In the genomic region with DNA sequence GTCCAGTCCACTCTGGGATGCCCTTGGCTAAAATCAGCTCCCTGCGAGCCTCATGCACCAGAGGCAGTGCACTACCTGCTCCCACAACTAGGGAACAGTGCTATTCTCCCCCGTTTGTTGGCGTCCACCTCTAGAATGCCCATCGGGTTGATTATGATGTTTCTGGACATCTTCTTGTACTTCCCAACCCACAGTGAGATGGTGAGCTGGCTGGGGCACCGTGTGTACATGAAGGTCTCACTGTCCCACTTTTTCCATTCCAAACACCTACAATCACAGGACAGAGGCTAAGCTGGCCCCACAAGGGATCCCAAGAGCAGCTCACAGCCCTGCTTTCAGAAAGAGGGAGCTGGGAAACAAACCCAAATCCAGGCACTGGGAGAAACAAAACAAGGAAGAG, we compare ENCODE assay signal across 2 cellular contexts.
TF ChIP-seq lines count a peak whose summit lies in the region.

No MANE protein-coding gene starts in this region.

TF ChIP-seq in H1, 55 proteins besides CTCF, POLR2A, EP300 and RAD21 (continues in another document):
- TF ChIP-seq KDM4A (IDR thresholded peaks at IDR 0.05; ENCODE audit: low read depth, low read length, severe bottlenecking) = no peak
- TF ChIP-seq CHD2 (IDR thresholded peaks at IDR 0.05; ENCODE audit: low read length) = no peak
- TF ChIP-seq, protein P1, sequence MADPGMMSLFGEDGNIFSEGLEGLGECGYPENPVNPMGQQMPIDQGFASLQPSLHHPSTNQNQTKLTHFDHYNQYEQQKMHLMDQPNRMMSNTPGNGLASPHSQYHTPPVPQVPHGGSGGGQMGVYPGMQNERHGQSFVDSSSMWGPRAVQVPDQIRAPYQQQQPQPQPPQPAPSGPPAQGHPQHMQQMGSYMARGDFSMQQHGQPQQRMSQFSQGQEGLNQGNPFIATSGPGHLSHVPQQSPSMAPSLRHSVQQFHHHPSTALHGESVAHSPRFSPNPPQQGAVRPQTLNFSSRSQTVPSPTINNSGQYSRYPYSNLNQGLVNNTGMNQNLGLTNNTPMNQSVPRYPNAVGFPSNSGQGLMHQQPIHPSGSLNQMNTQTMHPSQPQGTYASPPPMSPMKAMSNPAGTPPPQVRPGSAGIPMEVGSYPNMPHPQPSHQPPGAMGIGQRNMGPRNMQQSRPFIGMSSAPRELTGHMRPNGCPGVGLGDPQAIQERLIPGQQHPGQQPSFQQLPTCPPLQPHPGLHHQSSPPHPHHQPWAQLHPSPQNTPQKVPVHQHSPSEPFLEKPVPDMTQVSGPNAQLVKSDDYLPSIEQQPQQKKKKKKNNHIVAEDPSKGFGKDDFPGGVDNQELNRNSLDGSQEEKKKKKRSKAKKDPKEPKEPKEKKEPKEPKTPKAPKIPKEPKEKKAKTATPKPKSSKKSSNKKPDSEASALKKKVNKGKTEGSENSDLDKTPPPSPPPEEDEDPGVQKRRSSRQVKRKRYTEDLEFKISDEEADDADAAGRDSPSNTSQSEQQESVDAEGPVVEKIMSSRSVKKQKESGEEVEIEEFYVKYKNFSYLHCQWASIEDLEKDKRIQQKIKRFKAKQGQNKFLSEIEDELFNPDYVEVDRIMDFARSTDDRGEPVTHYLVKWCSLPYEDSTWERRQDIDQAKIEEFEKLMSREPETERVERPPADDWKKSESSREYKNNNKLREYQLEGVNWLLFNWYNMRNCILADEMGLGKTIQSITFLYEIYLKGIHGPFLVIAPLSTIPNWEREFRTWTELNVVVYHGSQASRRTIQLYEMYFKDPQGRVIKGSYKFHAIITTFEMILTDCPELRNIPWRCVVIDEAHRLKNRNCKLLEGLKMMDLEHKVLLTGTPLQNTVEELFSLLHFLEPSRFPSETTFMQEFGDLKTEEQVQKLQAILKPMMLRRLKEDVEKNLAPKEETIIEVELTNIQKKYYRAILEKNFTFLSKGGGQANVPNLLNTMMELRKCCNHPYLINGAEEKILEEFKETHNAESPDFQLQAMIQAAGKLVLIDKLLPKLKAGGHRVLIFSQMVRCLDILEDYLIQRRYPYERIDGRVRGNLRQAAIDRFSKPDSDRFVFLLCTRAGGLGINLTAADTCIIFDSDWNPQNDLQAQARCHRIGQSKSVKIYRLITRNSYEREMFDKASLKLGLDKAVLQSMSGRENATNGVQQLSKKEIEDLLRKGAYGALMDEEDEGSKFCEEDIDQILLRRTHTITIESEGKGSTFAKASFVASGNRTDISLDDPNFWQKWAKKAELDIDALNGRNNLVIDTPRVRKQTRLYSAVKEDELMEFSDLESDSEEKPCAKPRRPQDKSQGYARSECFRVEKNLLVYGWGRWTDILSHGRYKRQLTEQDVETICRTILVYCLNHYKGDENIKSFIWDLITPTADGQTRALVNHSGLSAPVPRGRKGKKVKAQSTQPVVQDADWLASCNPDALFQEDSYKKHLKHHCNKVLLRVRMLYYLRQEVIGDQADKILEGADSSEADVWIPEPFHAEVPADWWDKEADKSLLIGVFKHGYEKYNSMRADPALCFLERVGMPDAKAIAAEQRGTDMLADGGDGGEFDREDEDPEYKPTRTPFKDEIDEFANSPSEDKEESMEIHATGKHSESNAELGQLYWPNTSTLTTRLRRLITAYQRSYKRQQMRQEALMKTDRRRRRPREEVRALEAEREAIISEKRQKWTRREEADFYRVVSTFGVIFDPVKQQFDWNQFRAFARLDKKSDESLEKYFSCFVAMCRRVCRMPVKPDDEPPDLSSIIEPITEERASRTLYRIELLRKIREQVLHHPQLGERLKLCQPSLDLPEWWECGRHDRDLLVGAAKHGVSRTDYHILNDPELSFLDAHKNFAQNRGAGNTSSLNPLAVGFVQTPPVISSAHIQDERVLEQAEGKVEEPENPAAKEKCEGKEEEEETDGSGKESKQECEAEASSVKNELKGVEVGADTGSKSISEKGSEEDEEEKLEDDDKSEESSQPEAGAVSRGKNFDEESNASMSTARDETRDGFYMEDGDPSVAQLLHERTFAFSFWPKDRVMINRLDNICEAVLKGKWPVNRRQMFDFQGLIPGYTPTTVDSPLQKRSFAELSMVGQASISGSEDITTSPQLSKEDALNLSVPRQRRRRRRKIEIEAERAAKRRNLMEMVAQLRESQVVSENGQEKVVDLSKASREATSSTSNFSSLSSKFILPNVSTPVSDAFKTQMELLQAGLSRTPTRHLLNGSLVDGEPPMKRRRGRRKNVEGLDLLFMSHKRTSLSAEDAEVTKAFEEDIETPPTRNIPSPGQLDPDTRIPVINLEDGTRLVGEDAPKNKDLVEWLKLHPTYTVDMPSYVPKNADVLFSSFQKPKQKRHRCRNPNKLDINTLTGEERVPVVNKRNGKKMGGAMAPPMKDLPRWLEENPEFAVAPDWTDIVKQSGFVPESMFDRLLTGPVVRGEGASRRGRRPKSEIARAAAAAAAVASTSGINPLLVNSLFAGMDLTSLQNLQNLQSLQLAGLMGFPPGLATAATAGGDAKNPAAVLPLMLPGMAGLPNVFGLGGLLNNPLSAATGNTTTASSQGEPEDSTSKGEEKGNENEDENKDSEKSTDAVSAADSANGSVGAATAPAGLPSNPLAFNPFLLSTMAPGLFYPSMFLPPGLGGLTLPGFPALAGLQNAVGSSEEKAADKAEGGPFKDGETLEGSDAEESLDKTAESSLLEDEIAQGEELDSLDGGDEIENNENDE (IDR thresholded peaks at IDR 0.05; ENCODE audit: insufficient replicate concordance, low read length) = no peak
- no peak for TF ChIP-seq CBX5 (IDR thresholded peaks at IDR 0.05; ENCODE audit: low read depth, low read length)
- no peak for TF ChIP-seq FOSL1 (IDR thresholded peaks at IDR 0.05; ENCODE audit: insufficient read depth, low read depth, low read length)
- TF ChIP-seq, protein P2, sequence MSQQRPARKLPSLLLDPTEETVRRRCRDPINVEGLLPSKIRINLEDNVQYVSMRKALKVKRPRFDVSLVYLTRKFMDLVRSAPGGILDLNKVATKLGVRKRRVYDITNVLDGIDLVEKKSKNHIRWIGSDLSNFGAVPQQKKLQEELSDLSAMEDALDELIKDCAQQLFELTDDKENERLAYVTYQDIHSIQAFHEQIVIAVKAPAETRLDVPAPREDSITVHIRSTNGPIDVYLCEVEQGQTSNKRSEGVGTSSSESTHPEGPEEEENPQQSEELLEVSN (IDR thresholded peaks at IDR 0.05) = no peak
- no peak for TF ChIP-seq POLR2AphosphoS5 (IDR thresholded peaks at IDR 0.05; ENCODE audit: low read depth, low read length)
- no peak for TF ChIP-seq CTBP2 (IDR thresholded peaks at IDR 0.05; ENCODE audit: borderline replicate concordance, insufficient read depth, insufficient read length, low read length)
- TF ChIP-seq TAF1 (IDR thresholded peaks at IDR 0.05; ENCODE audit: low read depth, low read length) = no peak
- TF ChIP-seq GABPA (IDR thresholded peaks at IDR 0.05; ENCODE audit: borderline replicate concordance, insufficient read depth, low read length) = no peak
- no peak for TF ChIP-seq RBBP5 (IDR thresholded peaks at IDR 0.05; ENCODE audit: borderline replicate concordance, low read depth, low read length)
- TF ChIP-seq BCL11A (IDR thresholded peaks at IDR 0.05; ENCODE audit: low read depth in 2 of 2, low read length in 2 of 2) = no peak
- TF ChIP-seq POU5F1 (IDR thresholded peaks at IDR 0.05; ENCODE audit: low read depth, low read length) = no peak
- TF ChIP-seq NRF1 (IDR thresholded peaks at IDR 0.05; ENCODE audit: low read depth, low read length) = no peak
- no peak for TF ChIP-seq SRF (IDR thresholded peaks at IDR 0.05; ENCODE audit: low read depth, low read length)
- no peak for TF ChIP-seq HDAC2 (IDR thresholded peaks at IDR 0.05; ENCODE audit: borderline replicate concordance in 1 of 2, low read depth in 2 of 2, low read length in 2 of 2)
- TF ChIP-seq JUN (IDR thresholded peaks at IDR 0.05; ENCODE audit: low read depth, low read length) = no peak

TF ChIP-seq in GM23338, 12 proteins besides CTCF, POLR2A, EP300 and RAD21:
- no peak for TF ChIP-seq JUNB (IDR thresholded peaks at IDR 0.05; ENCODE audit: unreplicated experiment)
- TF ChIP-seq, protein P3, sequence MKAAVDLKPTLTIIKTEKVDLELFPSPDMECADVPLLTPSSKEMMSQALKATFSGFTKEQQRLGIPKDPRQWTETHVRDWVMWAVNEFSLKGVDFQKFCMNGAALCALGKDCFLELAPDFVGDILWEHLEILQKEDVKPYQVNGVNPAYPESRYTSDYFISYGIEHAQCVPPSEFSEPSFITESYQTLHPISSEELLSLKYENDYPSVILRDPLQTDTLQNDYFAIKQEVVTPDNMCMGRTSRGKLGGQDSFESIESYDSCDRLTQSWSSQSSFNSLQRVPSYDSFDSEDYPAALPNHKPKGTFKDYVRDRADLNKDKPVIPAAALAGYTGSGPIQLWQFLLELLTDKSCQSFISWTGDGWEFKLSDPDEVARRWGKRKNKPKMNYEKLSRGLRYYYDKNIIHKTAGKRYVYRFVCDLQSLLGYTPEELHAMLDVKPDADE (IDR thresholded peaks at IDR 0.05) = no peak
- TF ChIP-seq ZNF114 (CRISPR knock-in tag; IDR thresholded peaks at IDR 0.05) = no peak
- TF ChIP-seq STAT1 (IDR thresholded peaks at IDR 0.05; ENCODE audit: unreplicated experiment) = no peak
- TF ChIP-seq EZH2 (IDR thresholded peaks at IDR 0.05; ENCODE audit: low read depth, unreplicated experiment) = no peak
TF ChIP-seq in GM23338: peak in this region for 0.
